17 cellular contexts compared by ENCODE assay signal in genomic region chr10:71128311-71129010, GRCh38.
DNase-seq lines count a peak whose midpoint lies in the region; ATAC-seq and TF ChIP-seq lines count a peak whose summit lies in the region.
"Had no signal": no experiment of that assay in that cellular context is flagged by ENCODE, and none has a peak within 500 bp of the region (broad histone marks: within the 10 kb centered on the region; RNA-seq: fewer than 3 reads in every experiment).

No MANE protein-coding gene starts in this region.

- peak overlapping the region in 8 of 11 experiments; percentile 4 to 82 (median 72); a peak in 14 of 22 replicates for H3K4me2 ChIP-seq in BLaER1 treated with 17β-estradiol and CSF1 and Interleukin-3, amounts not matched to agents 10 nM and 100 nM

- POLR2A ChIA-PET in MCF 10A (lab: Yijun Ruan, JAX), result no interaction called here
- POLR2A ChIA-PET in activated CD4-positive, alpha-beta T cell treated with anti-CD3 and anti-CD28 coated beads for 36 hours (lab: Charles Lee), result no interaction called here

- TF ChIP-seq CTCF in MCF 10A (IDR thresholded peaks at IDR 0.05; ENCODE audit: unreplicated experiment), result no peak

- peak overlapping the region in 2 of 11 experiments; percentile 32 to 48; a peak in 3 of 22 replicates for H3K9ac ChIP-seq in BLaER1 treated with 17β-estradiol and CSF1 and Interleukin-3, amounts not matched to agents 10 nM and 100 nM

- H3K4me3 Mint-ChIP-seq in dendritic cell treated with granulocyte-macrophage colony-stimulating factor and Interleukin-4, amounts not matched to agents 40 ng/mL and 50 ng/mL, for 4 days, result peak overlapping the region; percentile 17
- no peak overlapping the region for H3K4me3 Mint-ChIP-seq in MCF 10A (ENCODE audit: unreplicated experiment)
- no peak overlapping the region for H3K4me3 Mint-ChIP-seq in activated CD4-positive, alpha-beta T cell treated with anti-CD3 and anti-CD28 coated beads for 36 hours

- in situ Hi-C loops in HAP-1 (cut with MboI; ENCODE audit: low sequenced_read_pairs) (no loop called here), KBM-7 (cut with MboI; ENCODE audit: low pct_unique_long_range_greater_than_20kb, low sequenced_read_pairs) (no loop called here)

- H4K20me1 ChIP-seq in BLaER1 treated with 17β-estradiol and CSF1 and Interleukin-3, amounts not matched to agents 10 nM and 100 nM, result no peaks in the 10 kb centered on the region

- DNase-seq in HAP-1 (ENCODE audit: low spot score in 2 of 2) (peak; percentile 7 to 26), left kidney (ENCODE audit: low read depth, low spot score) (peak; percentile 58), KBM-7 (no peak), MCF 10A (ENCODE audit: unreplicated experiment) (no peak)
- no peak for DNase-seq in activated CD4-positive, alpha-beta T cell treated with anti-CD3 and anti-CD28 coated beads for 36 hours
- DNase-seq: activated effector memory CD4-positive, alpha-beta T cell treated with Interleukin-2 at 50 U/mL for 16 hours; anterior cingulate cortex; DND-41; midbrain; NCI-H1092; NCI-H2107 had no signal

- peak overlapping the region; percentile 64 for H3K27ac Mint-ChIP-seq in dendritic cell treated with granulocyte-macrophage colony-stimulating factor and Interleukin-4, amounts not matched to agents 40 ng/mL and 50 ng/mL, for 4 days
- no peak overlapping the region for H3K27ac Mint-ChIP-seq in MCF 10A (ENCODE audit: low read depth, unreplicated experiment)
- H3K27ac Mint-ChIP-seq in activated CD4-positive, alpha-beta T cell treated with anti-CD3 and anti-CD28 coated beads for 36 hours, result no peak overlapping the region
- H3K27ac Mint-ChIP-seq: IgD-negative memory B cell had no signal

- intact Hi-C loops in dendritic cell treated with granulocyte-macrophage colony-stimulating factor and Interleukin-4, amounts not matched to agents 40 ng/mL and 50 ng/mL, for 4 days (cut with micrococcal nuclease), result no loop called here
- intact Hi-C loops in MCF 10A (cut with micrococcal nuclease), result no loop called here
- intact Hi-C loops in activated CD4-positive, alpha-beta T cell treated with anti-CD3 and anti-CD28 coated beads for 36 hours (cut with DNase I, micrococcal nuclease), result no loop called here

- BruUV-seq in MCF 10A (replicated peaks; lab: Mats Ljungman, UMichigan), result no TSS peak

- H3K36me3 Mint-ChIP-seq in dendritic cell treated with granulocyte-macrophage colony-stimulating factor and Interleukin-4, amounts not matched to agents 40 ng/mL and 50 ng/mL, for 4 days (ENCODE audit: low read depth), result no peaks in the 10 kb centered on the region
- H3K36me3 Mint-ChIP-seq in MCF 10A (ENCODE audit: insufficient read depth, unreplicated experiment), result no peaks in the 10 kb centered on the region
- no peaks in the 10 kb centered on the region for H3K36me3 Mint-ChIP-seq in activated CD4-positive, alpha-beta T cell treated with anti-CD3 and anti-CD28 coated beads for 36 hours (ENCODE audit: low read depth)
- H3K36me3 Mint-ChIP-seq: IgD-negative memory B cell had no signal

- H3K36me3 ChIP-seq in BLaER1 treated with 17β-estradiol and CSF1 and Interleukin-3, amounts not matched to agents 10 nM and 100 nM, result no peaks in the 10 kb centered on the region
- no peaks in the 10 kb centered on the region for H3K36me3 ChIP-seq in HAP-1 (replicated peaks)
- H3K36me3 ChIP-seq: thyroid gland had no signal

- no peaks in the 10 kb centered on the region for H3K27me3 ChIP-seq in BLaER1 treated with 17β-estradiol and CSF1 and Interleukin-3, amounts not matched to agents 10 nM and 100 nM
- H3K27me3 ChIP-seq in HAP-1 (ENCODE audit: low read depth), result no peaks in the 10 kb centered on the region; the same call in 1 of the 2 replicates
- H3K27me3 ChIP-seq: thyroid gland had no signal

- peak overlapping the region in 2 of 10 experiments; percentile 2 to 27; a peak in 1 of 20 replicates for H3K4me3 ChIP-seq in BLaER1 treated with 17β-estradiol and CSF1 and Interleukin-3, amounts not matched to agents 10 nM and 100 nM
- H3K4me3 ChIP-seq in HAP-1, result no peak overlapping the region
- H3K4me3 ChIP-seq: skin epidermis, thyroid gland had no signal

- H3K4me1 ChIP-seq in BLaER1 treated with 17β-estradiol and CSF1 and Interleukin-3, amounts not matched to agents 10 nM and 100 nM, result peaks cover 7 to 30% (median 20%) of the 10 kb centered on the region in 10 experiments; a peak in 19 of 20 replicates
- H3K4me1 ChIP-seq in HAP-1, result peaks cover 3% of the 10 kb centered on the region; the same call in 1 of the 2 replicates
- H3K4me1 ChIP-seq: thyroid gland had no signal

- peaks cover 23% of the 10 kb centered on the region for H3K27me3 Mint-ChIP-seq in dendritic cell treated with granulocyte-macrophage colony-stimulating factor and Interleukin-4, amounts not matched to agents 40 ng/mL and 50 ng/mL, for 4 days
- H3K27me3 Mint-ChIP-seq in MCF 10A (ENCODE audit: insufficient read depth, unreplicated experiment), result peaks cover 66% of the 10 kb centered on the region
- peaks cover 14% of the 10 kb centered on the region for H3K27me3 Mint-ChIP-seq in activated CD4-positive, alpha-beta T cell treated with anti-CD3 and anti-CD28 coated beads for 36 hours

- CTCF ChIA-PET in MCF 10A (lab: Yijun Ruan, JAX), result interaction anchor here (0.7 kb wide), 2 partner anchors 63 to 200 kb away, joined by 3 read pairs; no protein-coding TSS in a partner anchor
- CTCF ChIA-PET in activated CD4-positive, alpha-beta T cell treated with anti-CD3 and anti-CD28 coated beads for 36 hours (lab: Charles Lee), result no interaction called here

- H3K4me1 Mint-ChIP-seq in dendritic cell treated with granulocyte-macrophage colony-stimulating factor and Interleukin-4, amounts not matched to agents 40 ng/mL and 50 ng/mL, for 4 days (ENCODE audit: low read depth), result peaks cover 17% of the 10 kb centered on the region
- peaks cover 5% of the 10 kb centered on the region for H3K4me1 Mint-ChIP-seq in MCF 10A (ENCODE audit: insufficient read depth, unreplicated experiment)
- H3K4me1 Mint-ChIP-seq in activated CD4-positive, alpha-beta T cell treated with anti-CD3 and anti-CD28 coated beads for 36 hours, result peaks cover 7% of the 10 kb centered on the region
- H3K4me1 Mint-ChIP-seq: IgD-negative memory B cell had no signal

- peaks cover 0 to 3% (median 0%) of the 10 kb centered on the region in 11 experiments; a peak in 1 of 22 replicates for H3K9me3 ChIP-seq in BLaER1 treated with 17β-estradiol and CSF1 and Interleukin-3, amounts not matched to agents 10 nM and 100 nM (replicated peaks in 1 of 11)
- H3K9me3 ChIP-seq in HAP-1, result no peaks in the 10 kb centered on the region
- H3K9me3 ChIP-seq: thyroid gland had no signal

- no peak for ATAC-seq in activated CD4-positive, alpha-beta T cell treated with anti-CD3 and anti-CD28 coated beads for 36 hours
- ATAC-seq in GM21825 (IDR thresholded peaks at IDR 0.05; ENCODE audit: unreplicated experiment), result no peak

- peak overlapping the region in 3 of 11 experiments; percentile 53 to 63 (median 53); a peak in 6 of 22 replicates for H3K27ac ChIP-seq in BLaER1 treated with 17β-estradiol and CSF1 and Interleukin-3, amounts not matched to agents 10 nM and 100 nM
- H3K27ac ChIP-seq: skin epidermis, thyroid gland had no signal

- H3K9me3 Mint-ChIP-seq in dendritic cell treated with granulocyte-macrophage colony-stimulating factor and Interleukin-4, amounts not matched to agents 40 ng/mL and 50 ng/mL, for 4 days, result no peaks in the 10 kb centered on the region
- H3K9me3 Mint-ChIP-seq in MCF 10A (ENCODE audit: unreplicated experiment), result no peaks in the 10 kb centered on the region
- H3K9me3 Mint-ChIP-seq in activated CD4-positive, alpha-beta T cell treated with anti-CD3 and anti-CD28 coated beads for 36 hours (ENCODE audit: low read depth), result no peaks in the 10 kb centered on the region

Comparison
In these comparisons a context has a peak if more than half of its experiments do, and no peak if none do; other contexts are left out.
1. DNase-seq: peak in HAP-1 (2 of 2) and left kidney (single experiment); none in KBM-7 (single experiment), MCF 10A (single experiment) and activated CD4-positive, alpha-beta T cell treated with anti-CD3 and anti-CD28 coated beads for 36 hours (single experiment).